Comparison of ENCODE assay signal across 1 cellular context in the genomic region with DNA sequence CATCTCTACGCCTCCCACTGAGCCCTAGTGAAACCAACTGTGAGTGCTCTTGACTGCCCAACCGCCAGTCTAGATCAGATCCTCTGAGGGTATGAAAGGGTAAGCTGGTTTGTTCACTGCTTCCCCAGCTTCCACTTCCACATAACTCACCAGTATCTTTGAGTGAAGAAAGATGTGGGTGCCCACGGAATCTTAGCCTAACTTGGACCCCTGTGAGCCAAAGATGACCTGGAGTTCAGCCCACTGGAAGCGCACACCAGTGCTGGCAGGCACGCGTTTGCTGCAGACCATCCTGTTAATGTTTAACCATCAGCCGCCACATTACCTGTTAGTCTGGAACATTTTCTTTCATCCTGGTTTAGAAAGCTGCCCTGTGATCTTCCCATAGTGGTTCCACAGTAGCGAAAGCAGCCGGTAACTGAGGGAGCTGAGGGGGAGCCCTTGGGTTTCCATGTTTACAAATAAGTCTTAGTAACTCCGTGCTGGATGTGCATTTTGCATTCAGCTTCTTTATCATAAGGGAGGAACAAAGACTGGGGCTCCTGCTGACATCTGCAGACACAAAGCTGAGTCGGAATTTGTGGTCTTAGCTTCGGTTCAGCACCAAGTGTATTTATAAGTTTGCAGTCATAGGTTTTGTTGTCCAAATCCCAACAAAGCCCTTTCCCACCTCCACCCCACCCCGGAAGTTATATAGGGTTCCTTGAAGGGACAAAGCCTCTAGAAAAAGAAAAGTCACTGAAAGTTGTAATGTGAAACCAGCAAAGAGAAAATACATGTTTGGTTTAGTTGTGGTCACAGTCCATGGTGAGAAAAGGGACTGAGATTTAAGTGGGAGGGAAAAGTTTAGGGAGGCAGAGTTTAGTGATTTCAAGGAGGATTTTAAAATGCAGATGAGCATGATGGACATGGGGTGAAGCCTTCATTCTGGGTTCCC.
TF ChIP-seq lines count a peak whose summit lies in the region.

No MANE protein-coding gene starts in this region.

TF ChIP-seq in HepG2, 621 proteins besides CTCF, POLR2A, EP300 and RAD21 (continued from another document and continues in another):
- TF ChIP-seq, protein P1, sequence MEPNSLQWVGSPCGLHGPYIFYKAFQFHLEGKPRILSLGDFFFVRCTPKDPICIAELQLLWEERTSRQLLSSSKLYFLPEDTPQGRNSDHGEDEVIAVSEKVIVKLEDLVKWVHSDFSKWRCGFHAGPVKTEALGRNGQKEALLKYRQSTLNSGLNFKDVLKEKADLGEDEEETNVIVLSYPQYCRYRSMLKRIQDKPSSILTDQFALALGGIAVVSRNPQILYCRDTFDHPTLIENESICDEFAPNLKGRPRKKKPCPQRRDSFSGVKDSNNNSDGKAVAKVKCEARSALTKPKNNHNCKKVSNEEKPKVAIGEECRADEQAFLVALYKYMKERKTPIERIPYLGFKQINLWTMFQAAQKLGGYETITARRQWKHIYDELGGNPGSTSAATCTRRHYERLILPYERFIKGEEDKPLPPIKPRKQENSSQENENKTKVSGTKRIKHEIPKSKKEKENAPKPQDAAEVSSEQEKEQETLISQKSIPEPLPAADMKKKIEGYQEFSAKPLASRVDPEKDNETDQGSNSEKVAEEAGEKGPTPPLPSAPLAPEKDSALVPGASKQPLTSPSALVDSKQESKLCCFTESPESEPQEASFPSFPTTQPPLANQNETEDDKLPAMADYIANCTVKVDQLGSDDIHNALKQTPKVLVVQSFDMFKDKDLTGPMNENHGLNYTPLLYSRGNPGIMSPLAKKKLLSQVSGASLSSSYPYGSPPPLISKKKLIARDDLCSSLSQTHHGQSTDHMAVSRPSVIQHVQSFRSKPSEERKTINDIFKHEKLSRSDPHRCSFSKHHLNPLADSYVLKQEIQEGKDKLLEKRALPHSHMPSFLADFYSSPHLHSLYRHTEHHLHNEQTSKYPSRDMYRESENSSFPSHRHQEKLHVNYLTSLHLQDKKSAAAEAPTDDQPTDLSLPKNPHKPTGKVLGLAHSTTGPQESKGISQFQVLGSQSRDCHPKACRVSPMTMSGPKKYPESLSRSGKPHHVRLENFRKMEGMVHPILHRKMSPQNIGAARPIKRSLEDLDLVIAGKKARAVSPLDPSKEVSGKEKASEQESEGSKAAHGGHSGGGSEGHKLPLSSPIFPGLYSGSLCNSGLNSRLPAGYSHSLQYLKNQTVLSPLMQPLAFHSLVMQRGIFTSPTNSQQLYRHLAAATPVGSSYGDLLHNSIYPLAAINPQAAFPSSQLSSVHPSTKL (CRISPR knock-in tag; IDR thresholded peaks at IDR 0.05), result peak; percentile 87
- peak; percentile 65; the same call in 1 of the 2 replicates for TF ChIP-seq ZNF124 (CRISPR knock-in tag; IDR thresholded peaks at IDR 0.05)
- TF ChIP-seq, protein P2, sequence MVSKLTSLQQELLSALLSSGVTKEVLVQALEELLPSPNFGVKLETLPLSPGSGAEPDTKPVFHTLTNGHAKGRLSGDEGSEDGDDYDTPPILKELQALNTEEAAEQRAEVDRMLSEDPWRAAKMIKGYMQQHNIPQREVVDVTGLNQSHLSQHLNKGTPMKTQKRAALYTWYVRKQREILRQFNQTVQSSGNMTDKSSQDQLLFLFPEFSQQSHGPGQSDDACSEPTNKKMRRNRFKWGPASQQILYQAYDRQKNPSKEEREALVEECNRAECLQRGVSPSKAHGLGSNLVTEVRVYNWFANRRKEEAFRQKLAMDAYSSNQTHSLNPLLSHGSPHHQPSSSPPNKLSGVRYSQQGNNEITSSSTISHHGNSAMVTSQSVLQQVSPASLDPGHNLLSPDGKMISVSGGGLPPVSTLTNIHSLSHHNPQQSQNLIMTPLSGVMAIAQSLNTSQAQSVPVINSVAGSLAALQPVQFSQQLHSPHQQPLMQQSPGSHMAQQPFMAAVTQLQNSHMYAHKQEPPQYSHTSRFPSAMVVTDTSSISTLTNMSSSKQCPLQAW (CRISPR knock-in tag; IDR thresholded peaks at IDR 0.05), result peak; percentile 100
- no peak for TF ChIP-seq MIER2 (CRISPR knock-in tag; IDR thresholded peaks at IDR 0.05)
- TF ChIP-seq RFX3 (CRISPR knock-in tag; IDR thresholded peaks at IDR 0.05), result no peak
- TF ChIP-seq ZNF143 (CRISPR knock-in tag; IDR thresholded peaks at IDR 0.05), result 0 out of 2 replicates have a peak, but pooled peaks have one; percentile 26
- TF ChIP-seq SOX5 (CRISPR knock-in tag; IDR thresholded peaks at IDR 0.05; ENCODE audit: borderline replicate concordance), result peak; percentile 82
- TF ChIP-seq, protein P3, sequence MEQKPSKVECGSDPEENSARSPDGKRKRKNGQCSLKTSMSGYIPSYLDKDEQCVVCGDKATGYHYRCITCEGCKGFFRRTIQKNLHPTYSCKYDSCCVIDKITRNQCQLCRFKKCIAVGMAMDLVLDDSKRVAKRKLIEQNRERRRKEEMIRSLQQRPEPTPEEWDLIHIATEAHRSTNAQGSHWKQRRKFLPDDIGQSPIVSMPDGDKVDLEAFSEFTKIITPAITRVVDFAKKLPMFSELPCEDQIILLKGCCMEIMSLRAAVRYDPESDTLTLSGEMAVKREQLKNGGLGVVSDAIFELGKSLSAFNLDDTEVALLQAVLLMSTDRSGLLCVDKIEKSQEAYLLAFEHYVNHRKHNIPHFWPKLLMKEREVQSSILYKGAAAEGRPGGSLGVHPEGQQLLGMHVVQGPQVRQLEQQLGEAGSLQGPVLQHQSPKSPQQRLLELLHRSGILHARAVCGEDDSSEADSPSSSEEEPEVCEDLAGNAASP (CRISPR knock-in tag; IDR thresholded peaks at IDR 0.05; ENCODE audit: borderline replicate concordance), result peak; percentile 59; the same call in 1 of the 2 replicates
- peak; percentile 30; the same call in 1 of the 2 replicates for TF ChIP-seq CEBPG (CRISPR knock-in tag; IDR thresholded peaks at IDR 0.05)
- TF ChIP-seq, protein P4, sequence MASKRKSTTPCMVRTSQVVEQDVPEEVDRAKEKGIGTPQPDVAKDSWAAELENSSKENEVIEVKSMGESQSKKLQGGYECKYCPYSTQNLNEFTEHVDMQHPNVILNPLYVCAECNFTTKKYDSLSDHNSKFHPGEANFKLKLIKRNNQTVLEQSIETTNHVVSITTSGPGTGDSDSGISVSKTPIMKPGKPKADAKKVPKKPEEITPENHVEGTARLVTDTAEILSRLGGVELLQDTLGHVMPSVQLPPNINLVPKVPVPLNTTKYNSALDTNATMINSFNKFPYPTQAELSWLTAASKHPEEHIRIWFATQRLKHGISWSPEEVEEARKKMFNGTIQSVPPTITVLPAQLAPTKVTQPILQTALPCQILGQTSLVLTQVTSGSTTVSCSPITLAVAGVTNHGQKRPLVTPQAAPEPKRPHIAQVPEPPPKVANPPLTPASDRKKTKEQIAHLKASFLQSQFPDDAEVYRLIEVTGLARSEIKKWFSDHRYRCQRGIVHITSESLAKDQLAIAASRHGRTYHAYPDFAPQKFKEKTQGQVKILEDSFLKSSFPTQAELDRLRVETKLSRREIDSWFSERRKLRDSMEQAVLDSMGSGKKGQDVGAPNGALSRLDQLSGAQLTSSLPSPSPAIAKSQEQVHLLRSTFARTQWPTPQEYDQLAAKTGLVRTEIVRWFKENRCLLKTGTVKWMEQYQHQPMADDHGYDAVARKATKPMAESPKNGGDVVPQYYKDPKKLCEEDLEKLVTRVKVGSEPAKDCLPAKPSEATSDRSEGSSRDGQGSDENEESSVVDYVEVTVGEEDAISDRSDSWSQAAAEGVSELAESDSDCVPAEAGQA (IDR thresholded peaks at IDR 0.05; ENCODE audit: low read depth), result 0 out of 2 replicates have a peak, but pooled peaks have one; percentile 25
- TF ChIP-seq, protein P4 (CRISPR knock-in tag; IDR thresholded peaks at IDR 0.05; ENCODE audit: borderline replicate concordance), result no peak; the same call in 1 of the 2 replicates
- TF ChIP-seq, protein P5, sequence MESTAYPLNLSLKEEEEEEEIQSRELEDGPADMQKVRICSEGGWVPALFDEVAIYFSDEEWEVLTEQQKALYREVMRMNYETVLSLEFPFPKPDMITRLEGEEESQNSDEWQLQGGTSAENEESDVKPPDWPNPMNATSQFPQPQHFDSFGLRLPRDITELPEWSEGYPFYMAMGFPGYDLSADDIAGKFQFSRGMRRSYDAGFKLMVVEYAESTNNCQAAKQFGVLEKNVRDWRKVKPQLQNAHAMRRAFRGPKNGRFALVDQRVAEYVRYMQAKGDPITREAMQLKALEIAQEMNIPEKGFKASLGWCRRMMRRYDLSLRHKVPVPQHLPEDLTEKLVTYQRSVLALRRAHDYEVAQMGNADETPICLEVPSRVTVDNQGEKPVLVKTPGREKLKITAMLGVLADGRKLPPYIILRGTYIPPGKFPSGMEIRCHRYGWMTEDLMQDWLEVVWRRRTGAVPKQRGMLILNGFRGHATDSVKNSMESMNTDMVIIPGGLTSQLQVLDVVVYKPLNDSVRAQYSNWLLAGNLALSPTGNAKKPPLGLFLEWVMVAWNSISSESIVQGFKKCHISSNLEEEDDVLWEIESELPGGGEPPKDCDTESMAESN (CRISPR knock-in tag; conservative IDR thresholded peaks at IDR 0.05), result 0 out of 2 replicates have a peak, but pooled peaks have one; percentile 34
- TF ChIP-seq, protein P6, sequence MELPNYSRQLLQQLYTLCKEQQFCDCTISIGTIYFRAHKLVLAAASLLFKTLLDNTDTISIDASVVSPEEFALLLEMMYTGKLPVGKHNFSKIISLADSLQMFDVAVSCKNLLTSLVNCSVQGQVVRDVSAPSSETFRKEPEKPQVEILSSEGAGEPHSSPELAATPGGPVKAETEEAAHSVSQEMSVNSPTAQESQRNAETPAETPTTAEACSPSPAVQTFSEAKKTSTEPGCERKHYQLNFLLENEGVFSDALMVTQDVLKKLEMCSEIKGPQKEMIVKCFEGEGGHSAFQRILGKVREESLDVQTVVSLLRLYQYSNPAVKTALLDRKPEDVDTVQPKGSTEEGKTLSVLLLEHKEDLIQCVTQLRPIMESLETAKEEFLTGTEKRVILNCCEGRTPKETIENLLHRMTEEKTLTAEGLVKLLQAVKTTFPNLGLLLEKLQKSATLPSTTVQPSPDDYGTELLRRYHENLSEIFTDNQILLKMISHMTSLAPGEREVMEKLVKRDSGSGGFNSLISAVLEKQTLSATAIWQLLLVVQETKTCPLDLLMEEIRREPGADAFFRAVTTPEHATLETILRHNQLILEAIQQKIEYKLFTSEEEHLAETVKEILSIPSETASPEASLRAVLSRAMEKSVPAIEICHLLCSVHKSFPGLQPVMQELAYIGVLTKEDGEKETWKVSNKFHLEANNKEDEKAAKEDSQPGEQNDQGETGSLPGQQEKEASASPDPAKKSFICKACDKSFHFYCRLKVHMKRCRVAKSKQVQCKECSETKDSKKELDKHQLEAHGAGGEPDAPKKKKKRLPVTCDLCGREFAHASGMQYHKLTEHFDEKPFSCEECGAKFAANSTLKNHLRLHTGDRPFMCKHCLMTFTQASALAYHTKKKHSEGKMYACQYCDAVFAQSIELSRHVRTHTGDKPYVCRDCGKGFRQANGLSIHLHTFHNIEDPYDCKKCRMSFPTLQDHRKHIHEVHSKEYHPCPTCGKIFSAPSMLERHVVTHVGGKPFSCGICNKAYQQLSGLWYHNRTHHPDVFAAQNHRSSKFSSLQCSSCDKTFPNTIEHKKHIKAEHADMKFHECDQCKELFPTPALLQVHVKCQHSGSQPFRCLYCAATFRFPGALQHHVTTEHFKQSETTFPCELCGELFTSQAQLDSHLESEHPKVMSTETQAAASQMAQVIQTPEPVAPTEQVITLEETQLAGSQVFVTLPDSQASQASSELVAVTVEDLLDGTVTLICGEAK (IDR thresholded peaks at IDR 0.05), result no peak
- TF ChIP-seq, protein P6 (CRISPR knock-in tag; IDR thresholded peaks at IDR 0.05), result no peak
- TF ChIP-seq, protein P7, sequence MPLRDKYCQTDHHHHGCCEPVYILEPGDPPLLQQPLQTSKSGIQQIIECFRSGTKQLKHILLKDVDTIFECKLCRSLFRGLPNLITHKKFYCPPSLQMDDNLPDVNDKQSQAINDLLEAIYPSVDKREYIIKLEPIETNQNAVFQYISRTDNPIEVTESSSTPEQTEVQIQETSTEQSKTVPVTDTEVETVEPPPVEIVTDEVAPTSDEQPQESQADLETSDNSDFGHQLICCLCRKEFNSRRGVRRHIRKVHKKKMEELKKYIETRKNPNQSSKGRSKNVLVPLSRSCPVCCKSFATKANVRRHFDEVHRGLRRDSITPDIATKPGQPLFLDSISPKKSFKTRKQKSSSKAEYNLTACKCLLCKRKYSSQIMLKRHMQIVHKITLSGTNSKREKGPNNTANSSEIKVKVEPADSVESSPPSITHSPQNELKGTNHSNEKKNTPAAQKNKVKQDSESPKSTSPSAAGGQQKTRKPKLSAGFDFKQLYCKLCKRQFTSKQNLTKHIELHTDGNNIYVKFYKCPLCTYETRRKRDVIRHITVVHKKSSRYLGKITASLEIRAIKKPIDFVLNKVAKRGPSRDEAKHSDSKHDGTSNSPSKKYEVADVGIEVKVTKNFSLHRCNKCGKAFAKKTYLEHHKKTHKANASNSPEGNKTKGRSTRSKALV (CRISPR knock-in tag; IDR thresholded peaks at IDR 0.05), result peak; percentile 88
- TF ChIP-seq ZNF607 (CRISPR knock-in tag; IDR thresholded peaks at IDR 0.05; ENCODE audit: borderline replicate concordance), result peak; percentile 91; the same call in 1 of the 2 replicates
